In genomic region chr2:235129856-235130255, GRCh38 we compare ENCODE assay signal across 27 cellular contexts.
DNase-seq lines count a peak whose midpoint lies in the region; ATAC-seq and TF ChIP-seq lines count a peak whose summit lies in the region.
"Had no signal": no experiment of that assay in that cellular context is flagged by ENCODE, and none has a peak within 500 bp of the region (broad histone marks: within the 10 kb centered on the region; RNA-seq: fewer than 3 reads in every experiment).

No MANE protein-coding gene starts in this region.

- intact Hi-C loops in IMR-90 (cut with micrococcal nuclease), result no loop called here

- no peaks in the 10 kb centered on the region; the same call in 1 of the 2 replicates for H3K9me1 ChIP-seq in IMR-90 (ENCODE audit: insufficient read depth, low read length)

- H3K36me3 ChIP-seq in IMR-90 (ENCODE audit: control insufficient read depth, insufficient read depth, low read length), result no peaks in the 10 kb centered on the region
- H3K36me3 ChIP-seq: SJCRH30 had no signal

- peaks cover 23% of the 10 kb centered on the region for H3K27me3 ChIP-seq in IMR-90 (ENCODE audit: control insufficient read depth, insufficient read depth, low read length)
- H3K27me3 ChIP-seq: SJCRH30 had no signal

- no peak overlapping the region for H3K9ac ChIP-seq in IMR-90 (ENCODE audit: low read depth, low read length)

- no peak overlapping the region for H2AK9ac ChIP-seq in IMR-90 (replicated peaks; ENCODE audit: low read depth, low read length, poor library complexity)

- no peak overlapping the region for H3K18ac ChIP-seq in IMR-90 (ENCODE audit: low read depth, low read length)

- CTCF ChIA-PET in IMR-90 (lab: Yijun Ruan, JAX), result interaction anchor here (0.6 kb wide), 1 partner anchor 373 kb away, joined by 3 read pairs; no protein-coding TSS in a partner anchor

- no peak overlapping the region for H4K91ac ChIP-seq in IMR-90 (ENCODE audit: insufficient read depth, low read depth, low read length)

- no peak overlapping the region for H3K4ac ChIP-seq in IMR-90 (ENCODE audit: low read depth, low read length)

- no peak overlapping the region for H2BK20ac ChIP-seq in IMR-90 (ENCODE audit: low read depth, low read length)

- H3K56ac ChIP-seq in IMR-90 (ENCODE audit: extremely low read depth, insufficient read depth, low read length), result no peak overlapping the region

- in situ Hi-C loops in IMR-90 (cut with MboI; ENCODE audit: low sequenced_read_pairs), result loop anchor here (10.0 kb wide), 1 partner anchor 545 kb away; no protein-coding TSS in a partner anchor

- POLR2A ChIA-PET in IMR-90 (lab: Charles Lee; ENCODE audit: unreplicated experiment), result no interaction called here

- no CpG with 5 or more reads among the region's 5 CpGs for WGBS in IMR-90 (ENCODE audit: extremely low coverage in 2 of 2, insufficient read length in 1 of 2), 2 experiments

- ATAC-seq in IMR-90 (ENCODE audit: low read depth), result no peak
- ATAC-seq: GM23338, PC-3, Right ventricle myocardium inferior, SK-N-SH treated with all-trans-retinoic acid at 6 μM for 48 hours had no signal

- no peak overlapping the region for H3K14ac ChIP-seq in IMR-90 (replicated peaks; ENCODE audit: low read depth, low read length)

- H3K79me1 ChIP-seq in IMR-90 (ENCODE audit: low read depth in 1 of 2, low read length in 2 of 2), result no peaks in the 10 kb centered on the region

- TF ChIP-seq POLR2A in IMR-90 (IDR thresholded peaks at IDR 0.05; ENCODE audit: low read depth, low read length), result no peak

- H3K27ac ChIP-seq in IMR-90 (ENCODE audit: insufficient read depth, low read length), result no peak overlapping the region
- H3K27ac ChIP-seq in coronary artery, result no peak overlapping the region
- H3K27ac ChIP-seq: SJCRH30 had no signal

- H2BK120ac ChIP-seq in IMR-90 (ENCODE audit: low read depth, low read length), result no peak overlapping the region

- H2BK15ac ChIP-seq in IMR-90 (ENCODE audit: low read depth, low read length), result no peak overlapping the region

- H3K9me3 ChIP-seq in IMR-90 (ENCODE audit: control insufficient read depth, insufficient read depth, low read length), result no peaks in the 10 kb centered on the region
- H3K9me3 ChIP-seq: SJCRH30 had no signal

- H4K5ac ChIP-seq in IMR-90 (ENCODE audit: low read depth, low read length), result no peak overlapping the region

- TF ChIP-seq RAD21 in IMR-90 (IDR thresholded peaks at IDR 0.05; ENCODE audit: low read length), result no peak

- H3K4me3 ChIP-seq in IMR-90 (ENCODE audit: insufficient read depth, low read depth, low read length) (no peak overlapping the region), cardiac fibroblast (replicated peaks in 1 of 2; ENCODE audit: low read depth in 2 of 2, low read length in 2 of 2) (no peak overlapping the region), fibroblast of pulmonary artery (replicated peaks; ENCODE audit: low read depth, low read length) (no peak overlapping the region), coronary artery (no peak overlapping the region)
- H3K4me3 ChIP-seq: GM23338, SJCRH30 had no signal

- H4K20me1 ChIP-seq in IMR-90 (ENCODE audit: insufficient read depth, low read length), result no peaks in the 10 kb centered on the region

- no peak overlapping the region for H2AFZ ChIP-seq in IMR-90 (replicated peaks; ENCODE audit: low read length, poor library complexity)
- H2AFZ ChIP-seq: GM23338 had no signal

- no peak overlapping the region for H2BK5ac ChIP-seq in IMR-90 (ENCODE audit: low read depth, low read length, poor library complexity, severe bottlenecking)

- H3K4me2 ChIP-seq in IMR-90 (ENCODE audit: low read depth, low read length), result no peak overlapping the region
- H3K4me2 ChIP-seq: GM23338 had no signal

- DNase-seq in EH (ENCODE audit: low read depth) (peak; percentile 22), IMR-90 (peak; percentile 46), cardiac fibroblast (ENCODE audit: low read depth in 2 of 2) (peak; percentile 18 to 51), fibroblast of pulmonary artery (ENCODE audit: low read depth) (peak; percentile 17), coronary artery (ENCODE audit: low spot score) (no peak), NCI-H510A (lab: John Stamatoyannopoulos, UW) (no peak), iPS-NIHi7 (ENCODE audit: extremely low spot score) (no peak)
- no peak for DNase-seq in stimulated activated CD4-positive, alpha-beta T cell treated with anti-CD3 and anti-CD28 coated beads, Interleukin-4, amount 100 ng/mL, for 24 hours
- DNase-seq: 8988T; ACHN; Calu3; DND-41; H9; HFFc6; Kasumi-1; NCI-H1105 treated with DMSO at 0.1 percent for 48 hours; NCI-H146; NCI-H1930; NCI-H2107; NCI-H526; NCI-H82; NK-92 treated with Interleukin-12 subunit alpha and Interleukin-12 subunit beta, amount 100 ng/mL, for 24 hours; PC-3; SJCRH30 had no signal

- no TSS peak for BruUV-seq in IMR-90 (replicated peaks; lab: Mats Ljungman, UMichigan)

- H4K8ac ChIP-seq in IMR-90 (ENCODE audit: low read depth in 2 of 2, low read length in 2 of 2), result no peak overlapping the region

- H3K4me1 ChIP-seq in IMR-90 (ENCODE audit: control insufficient read depth, insufficient read depth, low read length), result peaks cover 2% of the 10 kb centered on the region; the same call in 1 of the 2 replicates
- H3K4me1 ChIP-seq: SJCRH30 had no signal

- H3K23ac ChIP-seq in IMR-90 (ENCODE audit: low read depth, low read length), result no peak overlapping the region

- no peak overlapping the region for H2AK5ac ChIP-seq in IMR-90 (ENCODE audit: low read depth, low read length)

- dilution Hi-C loops in IMR-90 (cut with HindIII; ENCODE audit: low sequenced_read_pairs, unreplicated experiment), result loop anchor here (25.0 kb wide), 1 partner anchor 607 kb away; no protein-coding TSS in a partner anchor

- TF ChIP-seq CTCF in IMR-90 (conservative IDR thresholded peaks at IDR 0.05; ENCODE audit: low read depth, low read length), result no peak
- no peak for TF ChIP-seq CTCF in cardiac fibroblast (IDR thresholded peaks at IDR 0.05; ENCODE audit: low read depth, low read length)
- no peak for TF ChIP-seq CTCF in fibroblast of pulmonary artery (IDR thresholded peaks at IDR 0.05; ENCODE audit: low read length, missing control alignments)
- no peak for TF ChIP-seq CTCF in coronary artery (IDR thresholded peaks at IDR 0.05)

TF ChIP-seq in IMR-90, 13 proteins besides CTCF, POLR2A, EP300 and RAD21:
- TF ChIP-seq RFX5 (IDR thresholded peaks at IDR 0.05; ENCODE audit: low read depth, low read length), result no peak

Comparison
In these comparisons a context has a peak if more than half of its experiments do, and no peak if none do; other contexts are left out.
1. DNase-seq: peak in EH (single experiment), IMR-90 (single experiment), cardiac fibroblast (2 of 2) and fibroblast of pulmonary artery (single experiment); none in coronary artery (single experiment), stimulated activated CD4-positive, alpha-beta T cell treated with anti-CD3 and anti-CD28 coated beads, Interleukin-4, amount 100 ng/mL, for 24 hours (single experiment), NCI-H510A (single experiment) and iPS-NIHi7 (single experiment).